Comparison of ENCODE assay signal across 11 cellular contexts in genomic region chr3:186239321-186239720, GRCh38.
DNase-seq lines count a peak whose midpoint lies in the region; ATAC-seq and TF ChIP-seq lines count a peak whose summit lies in the region.
"Had no signal": no experiment of that assay in that cellular context is flagged by ENCODE, and none has a peak within 500 bp of the region (broad histone marks: within the 10 kb centered on the region; RNA-seq: fewer than 3 reads in every experiment).

No MANE protein-coding gene starts in this region.

- peaks cover 0 to 9% of the 10 kb centered on the region in 2 donors for H3K4me1 Mint-ChIP-seq in natural killer cell

- intact Hi-C loops in natural killer cell (cut with micrococcal nuclease), result no loop called here

- DNase-seq in DMS153 (lab: John Stamatoyannopoulos, UW), result peak; percentile 40
- no peak for DNase-seq in DMS153 treated with DMSO at 0.1 percent for 48 hours (lab: John Stamatoyannopoulos, UW; ENCODE audit: unreplicated experiment)
- DNase-seq in NCI-H2196 treated with DMSO at 0.1 percent for 48 hours (lab: John Stamatoyannopoulos, UW; ENCODE audit: unreplicated experiment), result peak; percentile 96
- peak in 19 of 61 donors; percentile 7 to 73 (median 28) for DNase-seq in caudate nucleus (lab: John Stamatoyannopoulos, UW)
- DNase-seq in midbrain (lab: John Stamatoyannopoulos, UW), result peak; percentile 19
- DNase-seq in natural killer cell, result no peak
- DNase-seq in activated CD4-positive, CD25-positive, alpha-beta regulatory T cell treated with anti-CD3 and anti-CD28 coated beads, Interleukin-2, amount 50 U/mL, for 72 hours, result no peak
- DNase-seq: activated gamma-delta T cell treated with Interleukin-2 at 50 U/mL for 16 hours, T-cell had no signal

- H3K27ac ChIP-seq in caudate nucleus (ENCODE audit: low read depth, low read length), result peak overlapping the region; percentile 11
- H3K27ac ChIP-seq: 22Rv1 had no signal

- ATAC-seq in HG03095 (IDR thresholded peaks at IDR 0.05; ENCODE audit: unreplicated experiment) (no peak), natural killer cell (no peak)
- ATAC-seq: T-cell had no signal

- H3K36me3 Mint-ChIP-seq in natural killer cell, result no peaks in the 10 kb centered on the region
- H3K36me3 Mint-ChIP-seq: T-cell had no signal

- peaks cover 2 to 6% of the 10 kb centered on the region in 2 donors for H3K27me3 Mint-ChIP-seq in natural killer cell (ENCODE audit: low read depth in 2 of 2)

- no peak overlapping the region for H3K4me3 Mint-ChIP-seq in natural killer cell
- H3K4me3 Mint-ChIP-seq: T-cell had no signal

- TF ChIP-seq CTCF in natural killer cell (IDR thresholded peaks at IDR 0.05), result no peak

- no peak overlapping the region for H3K27ac Mint-ChIP-seq in natural killer cell
- H3K27ac Mint-ChIP-seq: T-cell had no signal

- no peaks in the 10 kb centered on the region for H3K9me3 Mint-ChIP-seq in natural killer cell
- H3K9me3 Mint-ChIP-seq: T-cell had no signal

Comparison
In these comparisons a context has a peak if more than half of its experiments do, and no peak if none do; other contexts are left out.
1. DNase-seq: peak in DMS153 (single experiment), NCI-H2196 treated with DMSO at 0.1 percent for 48 hours (single experiment) and midbrain (single experiment); none in DMS153 treated with DMSO at 0.1 percent for 48 hours (single experiment), natural killer cell (single experiment) and activated CD4-positive, CD25-positive, alpha-beta regulatory T cell treated with anti-CD3 and anti-CD28 coated beads, Interleukin-2, amount 50 U/mL, for 72 hours (single experiment).